In genomic region chr12:69879007-69879960, GRCh38 we compare ENCODE assay signal across 8 cellular contexts. TPM values are rescaled to one million over a fixed set of nuclear protein-coding genes. Genes with fewer than 3 reads are reported as not detected.
DNase-seq lines count a peak whose midpoint lies in the region; ATAC-seq lines count a peak whose summit lies in the region.

No MANE protein-coding gene starts in this region.

- intact Hi-C loops in CD4-positive, alpha-beta memory T cell (cut with micrococcal nuclease): loop anchor here (1.0 to 5.0 kb wide), 2 partner anchors 698 to 1513 kb away; no protein-coding TSS in a partner anchor
- intact Hi-C loops in activated CD4-positive, alpha-beta memory T cell treated with anti-CD3 and anti-CD28 coated beads for 36 hours (cut with micrococcal nuclease): loop anchor here (1.0 to 2.0 kb wide), 2 partner anchors 698 to 851 kb away; no protein-coding TSS in a partner anchor

- H3K9me3 Mint-ChIP-seq in CD4-positive, alpha-beta memory T cell: no peaks in the 10 kb centered on the region
- H3K9me3 Mint-ChIP-seq in activated CD4-positive, alpha-beta memory T cell treated with anti-CD3 and anti-CD28 coated beads for 36 hours: no peaks in the 10 kb centered on the region
- H3K9me3 Mint-ChIP-seq in effector memory CD8-positive, alpha-beta T cell: no peaks in the 10 kb centered on the region

- H3K4me1 ChIP-seq in CD4-positive, alpha-beta memory T cell (ENCODE audit: insufficient read depth, low read length): no peaks in the 10 kb centered on the region
- peaks cover 4% of the 10 kb centered on the region in 2 donors for H3K4me1 ChIP-seq in mucosa of rectum (ENCODE audit: control insufficient read depth in 2 of 2, insufficient read depth in 2 of 2, low read length in 2 of 2)

- peaks cover 0 to 11% (median 3%) of the 10 kb centered on the region in 4 donors for H3K4me1 Mint-ChIP-seq in CD4-positive, alpha-beta memory T cell
- peaks cover 7% of the 10 kb centered on the region for H3K4me1 Mint-ChIP-seq in activated CD4-positive, alpha-beta memory T cell treated with anti-CD3 and anti-CD28 coated beads for 36 hours (ENCODE audit: low read depth)
- peaks cover 6 to 8% of the 10 kb centered on the region in 2 donors for H3K4me1 Mint-ChIP-seq in effector memory CD8-positive, alpha-beta T cell (ENCODE audit: low read depth in 2 of 2)

- no peaks in the 10 kb centered on the region for H3K27me3 ChIP-seq in CD4-positive, alpha-beta memory T cell (ENCODE audit: insufficient read depth, low read length)
- no peaks in the 10 kb centered on the region for H3K27me3 ChIP-seq in mucosa of rectum (ENCODE audit: control insufficient read depth in 2 of 2, insufficient read depth in 2 of 2, low read length in 2 of 2)

- CTCF ChIA-PET in CD4-positive, alpha-beta memory T cell (lab: Charles Lee; ENCODE audit: partially characterized antibody): interaction anchor here (0.5 to 6.7 kb wide), 28 partner anchors 10 to 1868 kb away, joined by 3 to 53 read pairs (median 4); no protein-coding TSS in a partner anchor
- CTCF ChIA-PET in activated CD4-positive, alpha-beta memory T cell treated with anti-CD3 and anti-CD28 coated beads for 36 hours (lab: Charles Lee): interaction anchor here (0.5 to 4.9 kb wide), 23 partner anchors 9 to 850 kb away, joined by 3 to 41 read pairs (median 4); no protein-coding TSS in a partner anchor

- H3K36me3 ChIP-seq in CD4-positive, alpha-beta memory T cell (ENCODE audit: insufficient read depth, low read length): no peaks in the 10 kb centered on the region
- H3K36me3 ChIP-seq in mucosa of rectum (ENCODE audit: control insufficient read depth in 2 of 2, insufficient read depth in 2 of 2, low read length in 2 of 2): no peaks in the 10 kb centered on the region

- H3K4me3 ChIP-seq in CD4-positive, alpha-beta memory T cell (ENCODE audit: low read length in 2 of 2): no peak overlapping the region
- peak overlapping the region; percentile 10 to 20 for H3K4me3 ChIP-seq in mucosa of rectum (ENCODE audit: low read length in 2 of 2)

- H3K9me3 ChIP-seq in CD4-positive, alpha-beta memory T cell (ENCODE audit: control insufficient read depth in 1 of 2, low read length in 2 of 2): no peaks in the 10 kb centered on the region
- no peaks in the 10 kb centered on the region for H3K9me3 ChIP-seq in mucosa of rectum (ENCODE audit: control insufficient read depth in 2 of 2, low read length in 2 of 2)

- peak; percentile 88 for ATAC-seq in GM19397 (IDR thresholded peaks at IDR 0.05; ENCODE audit: unreplicated experiment)
- peak; percentile 93 for ATAC-seq in HG03520 (IDR thresholded peaks at IDR 0.05; ENCODE audit: unreplicated experiment)
- peak; percentile 83 for ATAC-seq in effector memory CD8-positive, alpha-beta T cell (replicated peaks)

- no peaks in the 10 kb centered on the region for H3K36me3 Mint-ChIP-seq in CD4-positive, alpha-beta memory T cell
- no peaks in the 10 kb centered on the region for H3K36me3 Mint-ChIP-seq in activated CD4-positive, alpha-beta memory T cell treated with anti-CD3 and anti-CD28 coated beads for 36 hours
- peaks cover 2% of the 10 kb centered on the region for H3K36me3 Mint-ChIP-seq in effector memory CD8-positive, alpha-beta T cell (ENCODE audit: insufficient read depth)

- DNase-seq in CD4-positive, alpha-beta memory T cell: peak; percentile 42 to 57 (median 49)
- peak; percentile 57 for DNase-seq in NCI-H526 treated with DMSO at 0.1 percent for 48 hours (lab: John Stamatoyannopoulos, UW)
- DNase-seq in activated CD4-positive, alpha-beta memory T cell treated with anti-CD3 and anti-CD28 coated beads for 36 hours: peak; percentile 72
- DNase-seq in effector memory CD8-positive, alpha-beta T cell: peak; percentile 47 to 58 (median 54)
- peak; percentile 36 for DNase-seq in stimulated activated CD8-positive, alpha-beta memory T cell treated with anti-CD3 and anti-CD28 coated beads, Interleukin-4, amount 100 ng/mL, for 24 hours (ENCODE audit: low read depth)

- peak overlapping the region in 2 of 8 donors; percentile 31 to 45 for H3K4me3 Mint-ChIP-seq in CD4-positive, alpha-beta memory T cell
- peak overlapping the region; percentile 7 for H3K4me3 Mint-ChIP-seq in activated CD4-positive, alpha-beta memory T cell treated with anti-CD3 and anti-CD28 coated beads for 36 hours
- H3K4me3 Mint-ChIP-seq in effector memory CD8-positive, alpha-beta T cell: no peak overlapping the region

- H3K27ac ChIP-seq in CD4-positive, alpha-beta memory T cell (ENCODE audit: low read depth, low read length): no peak overlapping the region
- no peak overlapping the region for H3K27ac ChIP-seq in mucosa of rectum (ENCODE audit: low read depth in 2 of 2, low read length in 2 of 2)

- POLR2A ChIA-PET in CD4-positive, alpha-beta memory T cell (lab: Charles Lee; ENCODE audit: partially characterized antibody): interaction anchor here (0.9 kb wide), 1 partner anchor 698 kb away, joined by 4 read pairs; no protein-coding TSS in a partner anchor
- POLR2A ChIA-PET in activated CD4-positive, alpha-beta memory T cell treated with anti-CD3 and anti-CD28 coated beads for 36 hours (lab: Charles Lee): no interaction called here

- H3K9ac ChIP-seq in mucosa of rectum (ENCODE audit: low read depth in 1 of 2, low read length in 2 of 2): no peak overlapping the region

- H3K27ac Mint-ChIP-seq in CD4-positive, alpha-beta memory T cell: peak overlapping the region in 1 of 7 donors; percentile 15
- H3K27ac Mint-ChIP-seq in activated CD4-positive, alpha-beta memory T cell treated with anti-CD3 and anti-CD28 coated beads for 36 hours: no peak overlapping the region
- H3K27ac Mint-ChIP-seq in effector memory CD8-positive, alpha-beta T cell: no peak overlapping the region

- H3K27me3 Mint-ChIP-seq in CD4-positive, alpha-beta memory T cell: peaks cover 0 to 19% of the 10 kb centered on the region in 2 donors
- peaks cover 15% of the 10 kb centered on the region for H3K27me3 Mint-ChIP-seq in activated CD4-positive, alpha-beta memory T cell treated with anti-CD3 and anti-CD28 coated beads for 36 hours
- H3K27me3 Mint-ChIP-seq in effector memory CD8-positive, alpha-beta T cell: peaks cover 21 to 56% of the 10 kb centered on the region in 2 donors

RNA-seq across cellular contexts. Expression of gene MYRFL, which starts 54.3 kb away (rescaled TPM):
- total RNA-seq in CD4-positive, alpha-beta memory T cell: not detected
- polyA plus RNA-seq in CD4-positive, alpha-beta memory T cell: not detected
- not detected for total RNA-seq in activated CD4-positive, alpha-beta memory T cell treated with anti-CD3 and anti-CD28 coated beads for 36 hours

Comparison
In these comparisons a context has a peak if more than half of its experiments do, and no peak if none do; other contexts are left out.
1. H3K4me3 ChIP-seq: peak in mucosa of rectum (2 of 2); none in CD4-positive, alpha-beta memory T cell (0 of 2).
2. Peak in every context shown above with its lines, with median percentiles within 50 percentile points of each other: DNase-seq and ATAC-seq.